ENCODE assay signal across 14 cellular contexts in genomic region chr3:190076138-190076537, GRCh38. TPM values are rescaled to one million over a fixed set of nuclear protein-coding genes. Genes with fewer than 3 reads are reported as not detected.
DNase-seq lines count a peak whose midpoint lies in the region; ATAC-seq and TF ChIP-seq lines count a peak whose summit lies in the region.
"Had no signal": no experiment of that assay in that cellular context is flagged by ENCODE, and none has a peak within 500 bp of the region (broad histone marks: within the 10 kb centered on the region; RNA-seq: fewer than 3 reads in every experiment).

No MANE protein-coding gene starts in this region.

- no peaks in the 10 kb centered on the region for H3K9me3 ChIP-seq in lung (ENCODE audit: control insufficient read depth in 2 of 2, insufficient read depth in 1 of 2, low read length in 1 of 2)
- H3K9me3 ChIP-seq in tibial artery = no peaks in the 10 kb centered on the region
- H3K9me3 ChIP-seq: Peyer's patch had no signal

- intact Hi-C loops in tibial artery (cut with DNase I; ENCODE audit: low total_unique reads) = no loop called here

- H3K9me3 Mint-ChIP-seq in chondrocyte (ENCODE audit: low read depth) = no peaks in the 10 kb centered on the region
- H3K9me3 Mint-ChIP-seq: activated CD8-positive, alpha-beta T cell treated with anti-CD3 and anti-CD28 coated beads for 36 hours had no signal

- DNase-seq in chondrocyte (ENCODE audit: low spot score) (no peak), lung (ENCODE audit: low spot score) (no peak), tibial artery (no peak), NCI-H1092 (lab: John Stamatoyannopoulos, UW) (no peak), COLO668 (lab: John Stamatoyannopoulos, UW; ENCODE audit: unreplicated experiment) (no peak), SW480 (ENCODE audit: low spot score) (no peak)
- DNase-seq: activated CD8-positive, alpha-beta T cell treated with anti-CD3 and anti-CD28 coated beads for 36 hours; activated naive CD4-positive, alpha-beta T cell treated with Interleukin-2 at 50 U/mL for 16 hours; head of caudate nucleus; MM.1S; Peyer's patch; stimulated activated CD4-positive, alpha-beta T cell treated with anti-CD3 and anti-CD28 coated beads, Interleukin-4, amount 100 ng/mL, for 1 hour; stimulated activated naive CD4-positive, alpha-beta T cell treated with Interleukin-2 at 50 U/mL for 16 hours had no signal

- no peaks in the 10 kb centered on the region for H3K27me3 Mint-ChIP-seq in chondrocyte (ENCODE audit: low read depth)

- no peaks in the 10 kb centered on the region for H3K36me3 Mint-ChIP-seq in chondrocyte (ENCODE audit: low read depth)

- no peak overlapping the region for H3K4me3 Mint-ChIP-seq in chondrocyte (ENCODE audit: unreplicated experiment)
- H3K4me3 Mint-ChIP-seq: activated CD8-positive, alpha-beta T cell treated with anti-CD3 and anti-CD28 coated beads for 36 hours had no signal

- H3K27ac ChIP-seq in lung (ENCODE audit: low read depth in 1 of 2, low read length in 1 of 2) (no peak overlapping the region), tibial artery (peak overlapping the region; percentile 46 to 62)

- TF ChIP-seq CTCF in chondrocyte (IDR thresholded peaks at IDR 0.05) (no peak), lung (IDR thresholded peaks at IDR 0.05; ENCODE audit: control extremely low read depth, extremely low read depth) (no peak), tibial artery (IDR thresholded peaks at IDR 0.05) (no peak)

- TF ChIP-seq EP300 in Ishikawa (IDR thresholded peaks at IDR 0.05; ENCODE audit: borderline replicate concordance) = no peak

- H3K27me3 ChIP-seq in lung (ENCODE audit: control insufficient read depth, insufficient read depth) (no peaks in the 10 kb centered on the region), tibial artery (no peaks in the 10 kb centered on the region)
- H3K27me3 ChIP-seq: Peyer's patch had no signal

- H3K36me3 ChIP-seq in lung (ENCODE audit: control insufficient read depth in 2 of 2, insufficient read depth in 2 of 2, low read length in 2 of 2) = no peaks in the 10 kb centered on the region
- no peaks in the 10 kb centered on the region for H3K36me3 ChIP-seq in tibial artery
- H3K36me3 ChIP-seq: Peyer's patch had no signal

- H3K4me1 ChIP-seq in lung (ENCODE audit: control insufficient read depth in 2 of 2, insufficient read depth in 2 of 2, low read length in 2 of 2) (peaks cover 0 to 6% of the 10 kb centered on the region in 2 donors), tibial artery (peaks cover 0 to 36% (median 6%) of the 10 kb centered on the region in 4 donors)

- H3K4me1 Mint-ChIP-seq in chondrocyte (ENCODE audit: low read depth) = peaks cover 62% of the 10 kb centered on the region

- H3K27ac Mint-ChIP-seq in chondrocyte (ENCODE audit: unreplicated experiment) = peak overlapping the region; percentile 96
- H3K27ac Mint-ChIP-seq: activated CD8-positive, alpha-beta T cell treated with anti-CD3 and anti-CD28 coated beads for 36 hours had no signal

- no peak overlapping the region for H3K4me3 ChIP-seq in lung
- H3K4me3 ChIP-seq in tibial artery = no peak overlapping the region
- H3K4me3 ChIP-seq: Peyer's patch had no signal

- peak; percentile 43 for ATAC-seq in lung (ENCODE audit: insufficient read depth, low FRiP score)
- ATAC-seq: activated CD8-positive, alpha-beta T cell treated with anti-CD3 and anti-CD28 coated beads for 36 hours had no signal

- no peak for TF ChIP-seq RAD21 in Ishikawa (IDR thresholded peaks at IDR 0.05; ENCODE audit: low read depth)

TF ChIP-seq in Ishikawa, 13 proteins besides CTCF, POLR2A, EP300 and RAD21:
- TF ChIP-seq TCF12 (IDR thresholded peaks at IDR 0.05; ENCODE audit: low read depth) (no peak), TEAD4 (IDR thresholded peaks at IDR 0.05) (no peak), NFIC (IDR thresholded peaks at IDR 0.05) (no peak), YY1 (IDR thresholded peaks at IDR 0.05; ENCODE audit: low read depth) (no peak), MAX (IDR thresholded peaks at IDR 0.05) (0 out of 2 replicates have a peak, but pooled peaks have one; percentile 6), FOXM1 (IDR thresholded peaks at IDR 0.05; ENCODE audit: borderline replicate concordance, low read depth) (no peak), USF1 (IDR thresholded peaks at IDR 0.05) (no peak)
- TF ChIP-seq, protein P1, sequence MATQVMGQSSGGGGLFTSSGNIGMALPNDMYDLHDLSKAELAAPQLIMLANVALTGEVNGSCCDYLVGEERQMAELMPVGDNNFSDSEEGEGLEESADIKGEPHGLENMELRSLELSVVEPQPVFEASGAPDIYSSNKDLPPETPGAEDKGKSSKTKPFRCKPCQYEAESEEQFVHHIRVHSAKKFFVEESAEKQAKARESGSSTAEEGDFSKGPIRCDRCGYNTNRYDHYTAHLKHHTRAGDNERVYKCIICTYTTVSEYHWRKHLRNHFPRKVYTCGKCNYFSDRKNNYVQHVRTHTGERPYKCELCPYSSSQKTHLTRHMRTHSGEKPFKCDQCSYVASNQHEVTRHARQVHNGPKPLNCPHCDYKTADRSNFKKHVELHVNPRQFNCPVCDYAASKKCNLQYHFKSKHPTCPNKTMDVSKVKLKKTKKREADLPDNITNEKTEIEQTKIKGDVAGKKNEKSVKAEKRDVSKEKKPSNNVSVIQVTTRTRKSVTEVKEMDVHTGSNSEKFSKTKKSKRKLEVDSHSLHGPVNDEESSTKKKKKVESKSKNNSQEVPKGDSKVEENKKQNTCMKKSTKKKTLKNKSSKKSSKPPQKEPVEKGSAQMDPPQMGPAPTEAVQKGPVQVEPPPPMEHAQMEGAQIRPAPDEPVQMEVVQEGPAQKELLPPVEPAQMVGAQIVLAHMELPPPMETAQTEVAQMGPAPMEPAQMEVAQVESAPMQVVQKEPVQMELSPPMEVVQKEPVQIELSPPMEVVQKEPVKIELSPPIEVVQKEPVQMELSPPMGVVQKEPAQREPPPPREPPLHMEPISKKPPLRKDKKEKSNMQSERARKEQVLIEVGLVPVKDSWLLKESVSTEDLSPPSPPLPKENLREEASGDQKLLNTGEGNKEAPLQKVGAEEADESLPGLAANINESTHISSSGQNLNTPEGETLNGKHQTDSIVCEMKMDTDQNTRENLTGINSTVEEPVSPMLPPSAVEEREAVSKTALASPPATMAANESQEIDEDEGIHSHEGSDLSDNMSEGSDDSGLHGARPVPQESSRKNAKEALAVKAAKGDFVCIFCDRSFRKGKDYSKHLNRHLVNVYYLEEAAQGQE (IDR thresholded peaks at IDR 0.05; ENCODE audit: low read depth) = no peak

RNA-seq across cellular contexts. Expression of gene P3H2, which starts 44.6 kb away (rescaled TPM):
- total RNA-seq in chondrocyte = 18.2 to 72.4 TPM (median 21.9 TPM) in 3 replicates
- total RNA-seq in lung = 10 to 100 TPM; 50.4 to 59.9 TPM
- polyA plus RNA-seq in lung = 10 to 100 TPM; 18.6 to 30.8 TPM
- total RNA-seq: activated CD8-positive, alpha-beta T cell treated with anti-CD3 and anti-CD28 coated beads for 36 hours had no signal

Comparison
In these comparisons a context has a peak if more than half of its experiments do, and no peak if none do; other contexts are left out.
1. H3K27ac ChIP-seq: peak in tibial artery (2 of 2); none in lung (0 of 2).